ENCODE assay signal across 16 cellular contexts in the genomic region with DNA sequence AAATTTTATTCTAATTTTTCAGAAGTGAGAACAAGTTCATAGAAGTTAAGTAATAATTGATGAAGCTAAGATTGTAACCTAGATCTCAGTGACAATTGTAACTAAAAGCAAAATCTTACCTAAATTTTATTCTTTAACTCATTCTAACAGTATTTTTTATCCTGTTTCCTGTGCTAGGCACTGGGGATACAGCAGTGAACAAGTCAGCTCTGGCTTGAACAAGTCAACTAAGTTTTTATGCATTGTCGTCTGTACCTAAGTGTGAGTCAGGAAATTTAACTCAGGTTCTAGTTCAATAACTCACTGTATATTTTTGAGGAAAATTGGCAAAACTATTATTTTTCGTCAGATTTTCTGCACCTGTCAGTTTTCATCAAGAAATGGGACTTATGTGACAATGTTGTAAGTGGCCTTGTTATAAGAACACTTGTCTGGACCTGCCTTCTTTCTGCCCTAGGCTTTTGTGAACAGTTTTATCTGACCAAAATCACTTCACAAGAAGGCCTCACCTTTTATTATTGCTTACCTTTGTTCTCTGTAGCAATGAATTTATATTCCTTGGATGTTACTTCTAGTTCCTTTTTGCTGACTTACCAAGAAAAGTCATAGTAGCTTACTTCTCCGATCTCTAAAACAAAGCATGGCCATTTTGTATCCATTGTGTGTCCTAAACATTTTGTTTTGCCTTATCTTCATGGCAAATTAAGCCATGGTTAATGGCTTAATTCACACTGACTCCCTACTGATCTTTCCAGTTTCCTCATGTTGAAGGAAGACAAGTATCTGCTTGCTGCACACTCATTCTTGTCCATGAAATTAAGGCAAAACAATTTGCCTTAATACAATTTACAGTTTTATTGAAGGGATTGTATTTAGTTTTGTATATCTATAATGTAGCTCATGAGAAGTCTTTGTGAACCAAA. TPM values are rescaled to one million over a fixed set of nuclear protein-coding genes. Genes with fewer than 3 reads are reported as not detected.
DNase-seq lines count a peak whose midpoint lies in the region; ATAC-seq, FAIRE-seq and TF ChIP-seq lines count a peak whose summit lies in the region.
"Had no signal": no experiment of that assay in that cellular context is flagged by ENCODE, and none has a peak within 500 bp of the region (broad histone marks: within the 10 kb centered on the region; RNA-seq: fewer than 3 reads in every experiment).

No MANE protein-coding gene starts in this region.

- peak overlapping the region; percentile 28 for H3K4me3 Mint-ChIP-seq in activated T-cell treated with anti-CD3 and anti-CD28 coated beads, Interleukin-2, amount 50 U/mL, for 4 hours
- peak overlapping the region in 1 of 2 donors; percentile 4 for H3K4me3 Mint-ChIP-seq in effector memory CD8-positive, alpha-beta T cell
- H3K4me3 Mint-ChIP-seq: CD14-positive monocyte; stimulated activated naive B cell treated with anti-CD40 and anti-IgM and Interleukin-4, amounts not matched to agents 10 μg/mL and 1 μg/mL and 100 μg/mL, for 72 hours had no signal

- H3K4me3 ChIP-seq in OCI-LY1 (ENCODE audit: low read depth, low read length, poor library complexity, severe bottlenecking) (no peak overlapping the region), iPS-18a (ENCODE audit: low read length) (peak overlapping the region; percentile 18), suprapubic skin (peak overlapping the region; percentile 19), PC-9 (no peak overlapping the region)
- H3K4me3 ChIP-seq: heart right ventricle had no signal

- no peak for DNase-seq in activated T-cell treated with anti-CD3 and anti-CD28 coated beads, Interleukin-2, amount 50 U/mL, for 4 hours
- DNase-seq in activated T-cell treated with anti-CD3 and anti-CD28 coated beads for 4 hours (no peak), suprapubic skin (ENCODE audit: low spot score in 2 of 2) (no peak), GM12891 (ENCODE audit: insufficient read length, low spot score) (no peak), PC-9 (no peak)
- no peak for DNase-seq in effector memory CD8-positive, alpha-beta T cell
- DNase-seq: activated CD4-positive, CD25-positive, alpha-beta regulatory T cell; activated naive CD4-positive, alpha-beta T cell treated with anti-CD3 and anti-CD28 coated beads, Interleukin-2, amount 10 ng/mL, durations not matched to agents 7 days and 5 days; heart right ventricle; stimulated activated naive B cell treated with anti-CD40 and anti-IgM and Interleukin-4, amounts not matched to agents 10 μg/mL and 1 μg/mL and 100 μg/mL, for 72 hours had no signal

- H3K36me3 ChIP-seq in OCI-LY1 (ENCODE audit: insufficient read depth, low read length) (no peaks in the 10 kb centered on the region), iPS-18a (ENCODE audit: control insufficient read depth, low read depth, low read length) (no peaks in the 10 kb centered on the region), suprapubic skin (no peaks in the 10 kb centered on the region), PC-9 (ENCODE audit: low read depth) (0 out of 2 replicates have a peak, but pooled peaks cover 5% of the 10 kb centered on the region)

- H3K9me3 Mint-ChIP-seq in activated T-cell treated with anti-CD3 and anti-CD28 coated beads, Interleukin-2, amount 50 U/mL, for 4 hours = no peaks in the 10 kb centered on the region
- no peaks in the 10 kb centered on the region for H3K9me3 Mint-ChIP-seq in effector memory CD8-positive, alpha-beta T cell
- H3K9me3 Mint-ChIP-seq: activated naive CD4-positive, alpha-beta T cell treated with anti-CD3 and anti-CD28 coated beads, Interleukin-2, amount 10 ng/mL, durations not matched to agents 7 days and 5 days; CD14-positive monocyte; stimulated activated naive B cell treated with anti-CD40 and anti-IgM and Interleukin-4, amounts not matched to agents 10 μg/mL and 1 μg/mL and 100 μg/mL, for 72 hours had no signal

- H3K27ac Mint-ChIP-seq in effector memory CD8-positive, alpha-beta T cell = no peak overlapping the region
- H3K27ac Mint-ChIP-seq: activated naive CD4-positive, alpha-beta T cell treated with anti-CD3 and anti-CD28 coated beads, Interleukin-2, amount 10 ng/mL, durations not matched to agents 7 days and 5 days; stimulated activated naive B cell treated with anti-CD40 and anti-IgM and Interleukin-4, amounts not matched to agents 10 μg/mL and 1 μg/mL and 100 μg/mL, for 72 hours had no signal

- H2AFZ ChIP-seq in OCI-LY1 (ENCODE audit: low read length) (no peak overlapping the region), PC-9 (no peak overlapping the region)

- H3K4me2 ChIP-seq in OCI-LY1 (ENCODE audit: low read length) = peak overlapping the region; percentile 36; the same call in 1 of the 2 replicates
- H3K4me2 ChIP-seq in PC-9 = no peak overlapping the region

- TF ChIP-seq CTCF in OCI-LY1 (IDR thresholded peaks at IDR 0.05; ENCODE audit: low read length) = no peak
- TF ChIP-seq CTCF in suprapubic skin (IDR thresholded peaks at IDR 0.05) = no peak
- TF ChIP-seq CTCF in PC-9 (conservative IDR thresholded peaks at IDR 0.05) = no peak

- FAIRE-seq in GM12891 (lab: Jason Lieb, UNC) = no peak
- FAIRE-seq: A204.1 had no signal

- H3K9ac ChIP-seq in OCI-LY1 (ENCODE audit: low read length) (no peak overlapping the region), iPS-18a (ENCODE audit: low read length) (peak overlapping the region; percentile 38)
- H3K9ac ChIP-seq: KMS-11 had no signal

- H3K27me3 ChIP-seq in OCI-LY1 (ENCODE audit: insufficient read depth, low read length) (no peaks in the 10 kb centered on the region), iPS-18a (ENCODE audit: control insufficient read depth, insufficient read depth, low read length) (no peaks in the 10 kb centered on the region), suprapubic skin (no peaks in the 10 kb centered on the region), PC-9 (ENCODE audit: insufficient read depth, low read depth) (no peaks in the 10 kb centered on the region)
- H3K27me3 ChIP-seq: heart right ventricle had no signal

- intact Hi-C loops in PC-9 (cut with micrococcal nuclease; ENCODE audit: unreplicated experiment) = loop anchor here (5.0 kb wide), 2 partner anchors 432 to 872 kb away; no protein-coding TSS in a partner anchor

- H3K9me2 ChIP-seq in OCI-LY1 (ENCODE audit: low read depth, low read length) (no peaks in the 10 kb centered on the region), PC-9 (ENCODE audit: insufficient read depth) (no peaks in the 10 kb centered on the region)

- TF ChIP-seq EP300 in suprapubic skin (IDR thresholded peaks at IDR 0.05) = no peak

- H4K20me1 ChIP-seq in OCI-LY1 (ENCODE audit: insufficient read depth, low read length) (peaks cover 3% of the 10 kb centered on the region; the same call in 1 of the 2 replicates), PC-9 (ENCODE audit: insufficient read depth) (no peaks in the 10 kb centered on the region)

- H3K27ac ChIP-seq in OCI-LY1 (ENCODE audit: low read depth, low read length, poor library complexity, severe bottlenecking) = no peak overlapping the region
- peak overlapping the region; percentile 62 for H3K27ac ChIP-seq in iPS-18a (ENCODE audit: low read length)
- H3K27ac ChIP-seq in suprapubic skin = peak overlapping the region; percentile 77
- no peak overlapping the region for H3K27ac ChIP-seq in PC-9
- H3K27ac ChIP-seq: heart right ventricle, KMS-11 had no signal

- peaks cover 41% of the 10 kb centered on the region for H3K4me1 Mint-ChIP-seq in activated T-cell treated with anti-CD3 and anti-CD28 coated beads, Interleukin-2, amount 50 U/mL, for 4 hours (ENCODE audit: low read depth)
- peaks cover 24 to 35% of the 10 kb centered on the region in 2 donors for H3K4me1 Mint-ChIP-seq in effector memory CD8-positive, alpha-beta T cell (ENCODE audit: low read depth in 2 of 2)

- no peaks in the 10 kb centered on the region for H3K9me3 ChIP-seq in OCI-LY1 (ENCODE audit: low read length)
- H3K9me3 ChIP-seq in iPS-18a (ENCODE audit: control insufficient read depth, low read depth, low read length) = no peaks in the 10 kb centered on the region
- no peaks in the 10 kb centered on the region for H3K9me3 ChIP-seq in suprapubic skin
- no peaks in the 10 kb centered on the region for H3K9me3 ChIP-seq in PC-9 (ENCODE audit: insufficient read depth, low read depth)
- H3K9me3 ChIP-seq: heart right ventricle had no signal

- WGBS in suprapubic skin = 54% methylated on average over 3 of the region's 3 CpGs

- ATAC-seq in activated T-cell treated with anti-CD3 and anti-CD28 coated beads, Interleukin-2, amount 50 U/mL, for 4 hours = no peak
- ATAC-seq in effector memory CD8-positive, alpha-beta T cell (replicated peaks) = no peak
- ATAC-seq: heart right ventricle; Right ventricle myocardium inferior; stimulated activated naive B cell treated with anti-CD40 and anti-IgM and Interleukin-4, amounts not matched to agents 10 μg/mL and 1 μg/mL and 100 μg/mL, for 72 hours had no signal

- BruUV-seq in PC-9 (replicated peaks; lab: Mats Ljungman, UMichigan) = no TSS peak

- H3K79me2 ChIP-seq in OCI-LY1 (ENCODE audit: insufficient read depth, low read length) (peaks cover 11% of the 10 kb centered on the region), PC-9 (ENCODE audit: low read depth) (peaks cover 26% of the 10 kb centered on the region)

- no peaks in the 10 kb centered on the region for H3K27me3 Mint-ChIP-seq in activated T-cell treated with anti-CD3 and anti-CD28 coated beads, Interleukin-2, amount 50 U/mL, for 4 hours (ENCODE audit: low read depth)
- no peaks in the 10 kb centered on the region for H3K27me3 Mint-ChIP-seq in effector memory CD8-positive, alpha-beta T cell
- H3K27me3 Mint-ChIP-seq: activated naive CD4-positive, alpha-beta T cell treated with anti-CD3 and anti-CD28 coated beads, Interleukin-2, amount 10 ng/mL, durations not matched to agents 7 days and 5 days; stimulated activated naive B cell treated with anti-CD40 and anti-IgM and Interleukin-4, amounts not matched to agents 10 μg/mL and 1 μg/mL and 100 μg/mL, for 72 hours had no signal

- H3K36me3 Mint-ChIP-seq in activated T-cell treated with anti-CD3 and anti-CD28 coated beads, Interleukin-2, amount 50 U/mL, for 4 hours (ENCODE audit: insufficient read depth) = peaks cover 5% of the 10 kb centered on the region
- H3K36me3 Mint-ChIP-seq in effector memory CD8-positive, alpha-beta T cell (ENCODE audit: insufficient read depth) = peaks cover 3% of the 10 kb centered on the region

- CTCF ChIA-PET in PC-9 (lab: Charles Lee) = no interaction called here

- POLR2A ChIA-PET in PC-9 (lab: Charles Lee; ENCODE audit: unreplicated experiment) = interaction anchor here (0.6 kb wide), 1 partner anchor 726 kb away, joined by 3 read pairs; no protein-coding TSS in a partner anchor

- TF ChIP-seq POLR2A in suprapubic skin (IDR thresholded peaks at IDR 0.05) (no peak), GM12891 (IDR thresholded peaks at IDR 0.05; ENCODE audit: low read depth, low read length) (no peak)

- peaks cover 44% of the 10 kb centered on the region for H3K4me1 ChIP-seq in OCI-LY1 (ENCODE audit: insufficient read depth, low read length, severe bottlenecking)
- peaks cover 31% of the 10 kb centered on the region for H3K4me1 ChIP-seq in iPS-18a (ENCODE audit: control insufficient read depth, low read depth, low read length)
- peaks cover 38% of the 10 kb centered on the region for H3K4me1 ChIP-seq in suprapubic skin
- H3K4me1 ChIP-seq in PC-9 (replicated peaks; ENCODE audit: insufficient read depth) = peaks cover 13% of the 10 kb centered on the region

- H3F3A ChIP-seq in OCI-LY1 (ENCODE audit: insufficient read depth, low read length) = no peaks in the 10 kb centered on the region
- peaks cover 8% of the 10 kb centered on the region; the same call in 1 of the 2 replicates for H3F3A ChIP-seq in PC-9 (ENCODE audit: insufficient read depth, low read depth)

RNA-seq across cellular contexts. Expression of gene TMTC3, which starts 2.7 kb away (rescaled TPM):
- 1 to 10 TPM; 7.5 to 7.7 (median 7.5) TPM for total RNA-seq in activated T-cell treated with anti-CD3 and anti-CD28 coated beads, Interleukin-2, amount 50 U/mL, for 4 hours
- total RNA-seq in suprapubic skin (10 to 100 TPM; 24.9 to 37.1 (median 31.9) TPM), PC-9 (2021) (23.3 and 26.4 TPM in 2 replicates)
- polyA plus RNA-seq in GM12891 (2012; ENCODE audit: low read depth, missing spikeins) = 0.74 TPM

RNA-seq across cellular contexts. Expression of gene CEP290, which starts 2.9 kb away (rescaled TPM):
- 10 to 100 TPM; 15.1 to 16.0 (median 15.8) TPM for total RNA-seq in activated T-cell treated with anti-CD3 and anti-CD28 coated beads, Interleukin-2, amount 50 U/mL, for 4 hours
- total RNA-seq in suprapubic skin (10 to 100 TPM in 3 of 4 donors, 1 to 10 TPM in 1; 9.0 to 34.8 (median 11.0) TPM), PC-9 (2021) (21.9 and 22.2 TPM in 2 replicates)
- 5.4 TPM for polyA plus RNA-seq in GM12891 (2012; ENCODE audit: low read depth, missing spikeins)

Comparison
In these comparisons a context has a peak if more than half of its experiments do, and no peak if none do; other contexts are left out.
1. H3K27ac ChIP-seq: peak in iPS-18a (single experiment) and suprapubic skin (single experiment); none in OCI-LY1 (single experiment) and PC-9 (single experiment).
2. H3K4me3 ChIP-seq: peak in iPS-18a (single experiment) and suprapubic skin (single experiment); none in OCI-LY1 (single experiment) and PC-9 (single experiment).